Comparison of ENCODE assay signal across 8 cellular contexts in the genomic region with DNA sequence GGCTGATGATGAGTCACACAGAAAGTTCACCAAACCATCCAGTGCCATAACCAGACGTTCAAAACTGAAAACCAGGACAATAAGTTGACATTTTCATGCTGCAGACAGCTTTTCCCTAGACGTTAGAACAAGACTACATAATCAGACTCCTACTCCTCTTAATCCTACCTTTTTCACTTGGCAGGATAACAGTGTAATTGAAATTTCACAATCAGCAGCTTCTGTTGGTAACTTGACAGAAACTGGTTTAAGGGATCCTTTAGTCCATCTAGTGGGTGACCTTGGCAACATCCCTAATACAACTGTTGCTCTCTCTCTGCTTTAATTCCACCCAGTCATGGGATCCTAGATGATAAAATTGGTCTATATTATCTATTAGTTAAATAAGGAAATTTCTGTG. TPM values are rescaled to one million over a fixed set of nuclear protein-coding genes. Genes with fewer than 3 reads are reported as not detected.
DNase-seq lines count a peak whose midpoint lies in the region; ATAC-seq and TF ChIP-seq lines count a peak whose summit lies in the region.
"Not testable (repeated sequence)": the region's sequence is repeated elsewhere in the genome, so short reads cannot be mapped to it uniquely, and the experiment has no call there.

No MANE protein-coding gene starts in this region.

- not testable (repeated sequence) for H3K4me2 ChIP-seq in H9 (ENCODE audit: insufficient read depth, insufficient read length, low read length)

- not testable (repeated sequence) for H3K9me3 ChIP-seq in H9 (ENCODE audit: control insufficient read depth, low read depth, low read length); endodermal cell (ENCODE audit: control insufficient read depth, low read length)

- H3K27me3 ChIP-seq in H9 (ENCODE audit: insufficient read depth, low read length); endodermal cell (ENCODE audit: control insufficient read depth, insufficient read depth, low read length, poor library complexity, severe bottlenecking): not testable (repeated sequence)

- not testable (repeated sequence) for H2BK120ac ChIP-seq in H9 (ENCODE audit: low read depth, low read length, poor library complexity, severe bottlenecking)

- not testable (repeated sequence) for H3K9me3 Mint-ChIP-seq in H9; endodermal cell; osteocyte (ENCODE audit: unreplicated experiment)

- H3K36me3 ChIP-seq in endodermal cell (ENCODE audit: control insufficient read depth, insufficient read depth, low read length) = not testable (repeated sequence)

- not testable (repeated sequence) for H3K56ac ChIP-seq in H9 (ENCODE audit: insufficient read length, low read depth, low read length)

- not testable (repeated sequence) for H4K8ac ChIP-seq in H9 (replicated peaks; ENCODE audit: insufficient read length, low read depth, low read length)

- not testable (repeated sequence) for H3K27ac Mint-ChIP-seq in H9; endodermal cell; osteocyte (ENCODE audit: unreplicated experiment)

- H3T11ph ChIP-seq in H9 (ENCODE audit: low read length) = not testable (repeated sequence)

- H3K79me1 ChIP-seq in H9 (ENCODE audit: insufficient read depth, low read depth, low read length, poor library complexity, severe bottlenecking) = not testable (repeated sequence)

- H3K4me3 Mint-ChIP-seq in H9; endodermal cell; osteocyte (ENCODE audit: unreplicated experiment): not testable (repeated sequence)

- H3K27me3 Mint-ChIP-seq in H9 (ENCODE audit: low read depth); endodermal cell (ENCODE audit: insufficient read depth); osteocyte (ENCODE audit: unreplicated experiment): not testable (repeated sequence)

- peak; percentile 94 for ATAC-seq in left lobe of liver

- not testable (repeated sequence) for H2AFZ ChIP-seq in H9 (ENCODE audit: low read length)

- H2BK5ac ChIP-seq in H9 (ENCODE audit: insufficient read length, low read length) = not testable (repeated sequence)

- H4K5ac ChIP-seq in H9 (ENCODE audit: insufficient read length, low read depth, low read length) = not testable (repeated sequence)

- not testable (repeated sequence) for TF ChIP-seq CTCF in AG10803 (conservative IDR thresholded peaks at IDR 0.05; ENCODE audit: low read length); fibroblast of the aortic adventitia (IDR thresholded peaks at IDR 0.05; ENCODE audit: insufficient read depth, low read length)
- TF ChIP-seq CTCF in H9 (conservative IDR thresholded peaks at IDR 0.05) (0 out of 3 replicates have a peak, but pooled peaks have one; percentile 10), endodermal cell (conservative IDR thresholded peaks at IDR 0.05) (peak; percentile 32), osteocyte (IDR thresholded peaks at IDR 0.05) (peak; percentile 10)

- H2BK12ac ChIP-seq in H9 (ENCODE audit: insufficient read length, low read depth, low read length) = not testable (repeated sequence)

- H2AK5ac ChIP-seq in H9 (ENCODE audit: insufficient read length, low read length) = not testable (repeated sequence)

- not testable (repeated sequence) for H3K23ac ChIP-seq in H9 (ENCODE audit: insufficient read length, low read depth, low read length)

- H2BK20ac ChIP-seq in H9 (ENCODE audit: low read depth, low read length, poor library complexity, severe bottlenecking) = not testable (repeated sequence)

- not testable (repeated sequence) for H4K91ac ChIP-seq in H9 (ENCODE audit: insufficient read length, low read depth, low read length)

- not testable (repeated sequence) for H3K23me2 ChIP-seq in H9 (ENCODE audit: insufficient read length, low read depth, low read length, poor library complexity, severe bottlenecking)

- peak; percentile 4 for DNase-seq in AG10803 (ENCODE audit: low read depth)
- not testable (repeated sequence) for DNase-seq in H9; endodermal cell; left lobe of liver (ENCODE audit: low spot score); osteocyte (ENCODE audit: extremely low spot score, unreplicated experiment)
- peak; percentile 73 for DNase-seq in amniotic epithelial cell (ENCODE audit: low read depth)
- peak; percentile 13 for DNase-seq in fibroblast of the aortic adventitia (ENCODE audit: low read depth)
- DNase-seq in stromal cell of bone marrow (ENCODE audit: low read depth) = peak; percentile 2

- H3K27ac ChIP-seq in H9 (ENCODE audit: insufficient read length, low read depth, low read length); endodermal cell (ENCODE audit: low read depth, low read length): not testable (repeated sequence)

- not testable (repeated sequence) for H3K4ac ChIP-seq in H9 (ENCODE audit: low read depth, low read length)

- H3K4me3 ChIP-seq in AG10803 (ENCODE audit: low read length); endodermal cell (ENCODE audit: low read length); fibroblast of the aortic adventitia (ENCODE audit: low read depth, low read length): not testable (repeated sequence)

- H3K14ac ChIP-seq in H9 (ENCODE audit: insufficient read depth, low read length) = not testable (repeated sequence)

- not testable (repeated sequence) for H2BK15ac ChIP-seq in H9 (ENCODE audit: low read depth, low read length)

- H4K20me1 ChIP-seq in H9 (ENCODE audit: control insufficient read depth, insufficient read depth, insufficient read length) = not testable (repeated sequence)

- not testable (repeated sequence) for H3K9ac ChIP-seq in H9 (ENCODE audit: extremely low read depth, insufficient read length, low read length); endodermal cell (ENCODE audit: extremely low read depth, low read length, poor library complexity, severe bottlenecking)

- not testable (repeated sequence) for H3K4me1 ChIP-seq in H9 (ENCODE audit: insufficient read depth, low read length); endodermal cell (ENCODE audit: control insufficient read depth, insufficient read depth, low read length)

- H3K79me2 ChIP-seq in H9 (ENCODE audit: insufficient read depth, low read length) = not testable (repeated sequence)

- WGBS in H9 (ENCODE audit: extremely low coverage, insufficient read length, low lambda C conversion rate) = no CpG with 5 or more reads among the region's 2 CpGs
- 83% methylated on average over 1 of the region's 2 CpGs; no CpG with 5 or more reads in 1 of the 2 experiments for WGBS in endodermal cell (ENCODE audit: insufficient coverage in 1 of 2, insufficient read length in 1 of 2), 2 experiments

- not testable (repeated sequence) for H3K4me1 Mint-ChIP-seq in H9; endodermal cell; osteocyte (ENCODE audit: unreplicated experiment)

- H3K36me3 Mint-ChIP-seq in H9 (ENCODE audit: insufficient read depth in 1 of 3, low read depth in 3 of 3); endodermal cell (ENCODE audit: low read depth); osteocyte (ENCODE audit: unreplicated experiment): not testable (repeated sequence)

- not testable (repeated sequence) for H3K18ac ChIP-seq in H9 (ENCODE audit: insufficient read length, low read depth, low read length)

RNA-seq across cellular contexts. Expression of gene B4GALT7, which starts 57.9 kb away (rescaled TPM):
- 26.3 TPM in 2 replicates for total RNA-seq in H9 (2021)
- 10 to 100 TPM; 27.4 to 33.7 TPM for total RNA-seq in endodermal cell
- 23.3 TPM for polyA plus RNA-seq in endodermal cell (2013, experiment 1 of 2)
- polyA plus RNA-seq in endodermal cell (2013, experiment 2 of 2) = 22.6 TPM
- total RNA-seq in fibroblast of the aortic adventitia (ENCODE audit: low replicate concordance) = 16.8 and 21.5 TPM in 2 replicates
- 13.5 TPM for total RNA-seq in left lobe of liver
- total RNA-seq in osteocyte = 34.9 and 36.0 TPM in 2 replicates
